15 cellular contexts compared by ENCODE assay signal in the genomic region with DNA sequence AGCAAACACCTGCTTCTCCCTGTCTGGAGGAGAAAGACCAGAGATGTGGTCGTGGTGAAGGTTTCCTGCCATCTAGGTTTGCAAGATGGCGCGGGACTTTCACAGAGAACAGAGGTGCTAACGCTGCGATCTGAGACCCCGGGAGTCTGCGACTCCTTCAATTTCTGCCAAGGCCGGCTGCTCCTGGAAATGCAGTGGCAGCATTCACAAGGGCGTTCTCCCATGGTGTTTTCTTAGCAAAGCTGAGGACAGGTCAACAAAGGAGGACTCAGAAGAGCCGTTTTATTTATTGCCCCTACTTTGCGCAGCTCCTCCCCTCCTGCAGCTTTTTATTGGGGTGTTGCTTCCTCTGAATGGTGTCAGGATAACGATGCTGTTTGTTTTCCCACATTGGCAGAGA.
DNase-seq lines count a peak whose midpoint lies in the region; ATAC-seq lines count a peak whose summit lies in the region.
"Had no signal": no experiment of that assay in that cellular context is flagged by ENCODE, and none has a peak within 500 bp of the region (broad histone marks: within the 10 kb centered on the region; RNA-seq: fewer than 3 reads in every experiment).

No MANE protein-coding gene starts in this region.

- ATAC-seq in effector memory CD8-positive, alpha-beta T cell (replicated peaks) = peak; percentile 43
- ATAC-seq in stimulated activated effector memory CD8-positive, alpha-beta T cell treated with anti-CD3 and anti-CD28 coated beads, Interleukin-12 subunit alpha, Interleukin-12 subunit beta, amount 100 ng/mL, for 72 hours = no peak
- no peak for ATAC-seq in HG03159 (IDR thresholded peaks at IDR 0.05; ENCODE audit: unreplicated experiment)
- ATAC-seq: GM12878, GM23338, HCT116 had no signal

- H3K4me1 Mint-ChIP-seq in effector memory CD8-positive, alpha-beta T cell (ENCODE audit: low read depth in 2 of 2) = peaks cover 0 to 5% of the 10 kb centered on the region in 2 donors
- H3K4me1 Mint-ChIP-seq in stimulated activated effector memory CD8-positive, alpha-beta T cell treated with anti-CD3 and anti-CD28 coated beads, Interleukin-12 subunit alpha, Interleukin-12 subunit beta, amount 100 ng/mL, for 72 hours = no peaks in the 10 kb centered on the region
- H3K4me1 Mint-ChIP-seq: CD4-positive, alpha-beta memory T cell; GM23338 had no signal

- peaks cover 44 to 89% of the 10 kb centered on the region in 2 donors for H3K27me3 Mint-ChIP-seq in effector memory CD8-positive, alpha-beta T cell

- H3K36me3 Mint-ChIP-seq in effector memory CD8-positive, alpha-beta T cell (ENCODE audit: insufficient read depth) = no peaks in the 10 kb centered on the region
- H3K36me3 Mint-ChIP-seq in stimulated activated effector memory CD8-positive, alpha-beta T cell treated with anti-CD3 and anti-CD28 coated beads, Interleukin-12 subunit alpha, Interleukin-12 subunit beta, amount 100 ng/mL, for 72 hours = no peaks in the 10 kb centered on the region

- DNase-seq in effector memory CD8-positive, alpha-beta T cell = no peak
- DNase-seq in left kidney (ENCODE audit: low read depth, low spot score) = peak; percentile 81
- DNase-seq in stimulated activated effector memory CD8-positive, alpha-beta T cell treated with anti-CD3 and anti-CD28 coated beads, Interleukin-12 subunit alpha, Interleukin-12 subunit beta, amount 100 ng/mL, for 72 hours (ENCODE audit: low spot score in 2 of 2) = no peak
- DNase-seq in amygdala (lab: John Stamatoyannopoulos, UW) = no peak
- no peak for DNase-seq in ecto neural progenitor cell (ENCODE audit: low spot score)
- DNase-seq: C1 segment of cervical spinal cord; Caco-2; CD4-positive, alpha-beta memory T cell; DMS153; DND-41; H9 had no signal

- H3K4me3 Mint-ChIP-seq in effector memory CD8-positive, alpha-beta T cell = peak overlapping the region in 1 of 2 donors; percentile 56
- H3K4me3 Mint-ChIP-seq in stimulated activated effector memory CD8-positive, alpha-beta T cell treated with anti-CD3 and anti-CD28 coated beads, Interleukin-12 subunit alpha, Interleukin-12 subunit beta, amount 100 ng/mL, for 72 hours = peak overlapping the region; percentile 17
- H3K4me3 Mint-ChIP-seq: CD4-positive, alpha-beta memory T cell; GM23338; H9 had no signal

- H3K9me3 Mint-ChIP-seq in effector memory CD8-positive, alpha-beta T cell = peaks cover 9 to 27% of the 10 kb centered on the region in 2 donors
- H3K9me3 Mint-ChIP-seq in stimulated activated effector memory CD8-positive, alpha-beta T cell treated with anti-CD3 and anti-CD28 coated beads, Interleukin-12 subunit alpha, Interleukin-12 subunit beta, amount 100 ng/mL, for 72 hours = peaks cover 19% of the 10 kb centered on the region

- H3K27ac Mint-ChIP-seq in effector memory CD8-positive, alpha-beta T cell = no peak overlapping the region
- H3K27ac Mint-ChIP-seq in stimulated activated effector memory CD8-positive, alpha-beta T cell treated with anti-CD3 and anti-CD28 coated beads, Interleukin-12 subunit alpha, Interleukin-12 subunit beta, amount 100 ng/mL, for 72 hours = no peak overlapping the region
- H3K27ac Mint-ChIP-seq: GM23338, H9 had no signal
